Comparison of ENCODE assay signal across 18 cellular contexts in genomic region chr7:66296001-66296521, GRCh38.
DNase-seq lines count a peak whose midpoint lies in the region; ATAC-seq and TF ChIP-seq lines count a peak whose summit lies in the region.
"Had no signal": no experiment of that assay in that cellular context is flagged by ENCODE, and none has a peak within 500 bp of the region (broad histone marks: within the 10 kb centered on the region; RNA-seq: fewer than 3 reads in every experiment).

No MANE protein-coding gene starts in this region.

- ATAC-seq in SK-N-SH treated with all-trans-retinoic acid at 6 μM for 48 hours, result no peak
- ATAC-seq: activated T-cell treated with anti-CD3 and anti-CD28 coated beads, Interleukin-2, amount 50 U/mL, for 4 hours; GM23338 had no signal

- no peaks in the 10 kb centered on the region for H3K36me3 ChIP-seq in A673 (ENCODE audit: insufficient read depth, low read length, poor library complexity, severe bottlenecking)
- H3K36me3 ChIP-seq: ascending aorta, thyroid gland had no signal

- H3K4me1 ChIP-seq in A673 (ENCODE audit: insufficient read depth, low read length, poor library complexity, severe bottlenecking), result peaks cover 2% of the 10 kb centered on the region
- H3K4me1 ChIP-seq: ascending aorta had no signal

- no peaks in the 10 kb centered on the region for H3K27me3 ChIP-seq in A673 (replicated peaks; ENCODE audit: insufficient read depth, low read depth, low read length, poor library complexity)
- H3K27me3 ChIP-seq: ascending aorta, hepatocyte, thyroid gland had no signal

- CTCF ChIA-PET in A673 (lab: Charles Lee), result no interaction called here

- peak; percentile 61 for DNase-seq in GM03348 (ENCODE audit: low spot score)
- DNase-seq in NOMO-1 (lab: John Stamatoyannopoulos, UW; ENCODE audit: unreplicated experiment in 2 of 2), result peak; percentile 83 to 84
- DNase-seq in choroid plexus epithelial cell (ENCODE audit: low read depth), result peak; percentile 88
- peak; percentile 31 for DNase-seq in skeletal muscle cell (ENCODE audit: low read depth)
- no peak for DNase-seq in A673 (ENCODE audit: low spot score)
- DNase-seq in NCI-H748 treated with DMSO at 0.1 percent for 48 hours (lab: John Stamatoyannopoulos, UW), result no peak
- DNase-seq in DMS53 (lab: John Stamatoyannopoulos, UW), result no peak
- DNase-seq: activated T-cell treated with anti-CD3 and anti-CD28 coated beads, Interleukin-2, amount 50 U/mL, for 4 hours; NCI-H1092 treated with DMSO at 0.1 percent for 48 hours; NCI-H446 treated with DMSO at 0.1 percent for 48 hours; nucleus accumbens; SK-N-SH; stimulated activated CD4-positive, alpha-beta T cell treated with anti-CD3 and anti-CD28 coated beads, Interleukin-12 subunit alpha, Interleukin-12 subunit beta, amount 100 ng/mL, for 4 hours; thyroid gland had no signal

- POLR2A ChIA-PET in A673 (lab: Charles Lee; ENCODE audit: low non-redundant PET), result no interaction called here

- H3K27ac ChIP-seq in A673 (ENCODE audit: low read depth, low read length, poor library complexity, severe bottlenecking), result no peak overlapping the region
- H3K27ac ChIP-seq: ascending aorta, thyroid gland had no signal

- TF ChIP-seq CTCF in choroid plexus epithelial cell (conservative IDR thresholded peaks at IDR 0.05; ENCODE audit: low read depth, low read length) (no peak), A673 (conservative IDR thresholded peaks at IDR 0.05; ENCODE audit: low read depth, low read length) (no peak)

- BruUV-seq in A673 (replicated peaks; lab: Mats Ljungman, UMichigan), result no TSS peak

- H3K9me3 ChIP-seq in A673 (ENCODE audit: low read depth, low read length, poor library complexity, severe bottlenecking), result peaks cover 13% of the 10 kb centered on the region
- H3K9me3 ChIP-seq: thyroid gland had no signal

- intact Hi-C loops in A673 (cut with micrococcal nuclease; ENCODE audit: unreplicated experiment), result no loop called here

- H3K4me3 ChIP-seq in choroid plexus epithelial cell (ENCODE audit: low read depth, low read length) (no peak overlapping the region), skeletal muscle cell (ENCODE audit: low read depth, low read length) (no peak overlapping the region), A673 (ENCODE audit: low read depth, low read length, poor library complexity, severe bottlenecking) (no peak overlapping the region)
- H3K4me3 ChIP-seq: ascending aorta, GM23338, hepatocyte, thyroid gland had no signal

TF ChIP-seq in SK-N-SH treated with all-trans-retinoic acid at 6 μM for 48 hours, 23 proteins besides CTCF, POLR2A, EP300 and RAD21:
- TF ChIP-seq ZFP3 (CRISPR knock-in tag; IDR thresholded peaks at IDR 0.05), result no peak
- TF ChIP-seq ISL1 (CRISPR knock-in tag; IDR thresholded peaks at IDR 0.05), result no peak
- no peak for TF ChIP-seq ZC3H10 (CRISPR knock-in tag; IDR thresholded peaks at IDR 0.05)
- TF ChIP-seq ARNTL (CRISPR knock-in tag; IDR thresholded peaks at IDR 0.05; ENCODE audit: borderline replicate concordance, low read depth), result no peak
- TF ChIP-seq TOX (CRISPR knock-in tag; IDR thresholded peaks at IDR 0.05; ENCODE audit: borderline replicate concordance), result no peak
- TF ChIP-seq GLIS3 (CRISPR knock-in tag; IDR thresholded peaks at IDR 0.05), result no peak
- TF ChIP-seq TSHZ2 (CRISPR knock-in tag; IDR thresholded peaks at IDR 0.05), result no peak
- no peak for TF ChIP-seq ZFP30 (CRISPR knock-in tag; IDR thresholded peaks at IDR 0.05)
- TF ChIP-seq CSRNP3 (CRISPR knock-in tag; IDR thresholded peaks at IDR 0.05), result no peak
- no peak for TF ChIP-seq CSDC2 (CRISPR knock-in tag; IDR thresholded peaks at IDR 0.05)

Comparison
In these comparisons a context has a peak if more than half of its experiments do, and no peak if none do; other contexts are left out.
1. DNase-seq: peak in GM03348 (single experiment), NOMO-1 (2 of 2), choroid plexus epithelial cell (single experiment) and skeletal muscle cell (single experiment); none in A673 (single experiment), NCI-H748 treated with DMSO at 0.1 percent for 48 hours (single experiment) and DMS53 (single experiment).